In genomic region chr1:160025314-160025713, GRCh38 we compare ENCODE assay signal across 38 cellular contexts. TPM values are rescaled to one million over a fixed set of nuclear protein-coding genes. Genes with fewer than 3 reads are reported as not detected.
"Had no signal": no experiment of that assay in that cellular context is flagged by ENCODE, and none has a peak within 500 bp of the region (broad histone marks: within the 10 kb centered on the region; RNA-seq: fewer than 3 reads in every experiment).

No MANE protein-coding gene starts in this region.

- H3K4me3 Mint-ChIP-seq: activated CD4-positive, alpha-beta memory T cell treated with anti-CD3 and anti-CD28 coated beads, Interleukin-2, amount 10 ng/mL, durations not matched to agents 7 days and 5 days; activated CD8-positive, alpha-beta memory T cell treated with anti-CD3 and anti-CD28 coated beads, Interleukin-2, amount 10 ng/mL, durations not matched to agents 7 days and 5 days; activated naive CD4-positive, alpha-beta T cell treated with anti-CD3 and anti-CD28 coated beads, Interleukin-2, amount 10 ng/mL, durations not matched to agents 7 days and 5 days; activated naive CD8-positive, alpha-beta T cell; activated naive CD8-positive, alpha-beta T cell treated with anti-CD3 and anti-CD28 coated beads, Interleukin-2, amount 50 U/mL, for 24 hours had no signal

- H3K27ac Mint-ChIP-seq: activated CD4-positive, alpha-beta memory T cell treated with anti-CD3 and anti-CD28 coated beads, Interleukin-2, amount 10 ng/mL, durations not matched to agents 7 days and 5 days; activated CD8-positive, alpha-beta memory T cell treated with anti-CD3 and anti-CD28 coated beads, Interleukin-2, amount 10 ng/mL, durations not matched to agents 7 days and 5 days; activated naive CD4-positive, alpha-beta T cell treated with anti-CD3 and anti-CD28 coated beads, Interleukin-2, amount 10 ng/mL, durations not matched to agents 7 days and 5 days; activated naive CD8-positive, alpha-beta T cell; activated naive CD8-positive, alpha-beta T cell treated with anti-CD3 and anti-CD28 coated beads, Interleukin-2, amount 50 U/mL, for 24 hours had no signal

- H3K27me3 Mint-ChIP-seq: activated CD8-positive, alpha-beta memory T cell treated with anti-CD3 and anti-CD28 coated beads, Interleukin-2, amount 10 ng/mL, durations not matched to agents 7 days and 5 days; activated naive CD8-positive, alpha-beta T cell; activated naive CD8-positive, alpha-beta T cell treated with anti-CD3 and anti-CD28 coated beads, Interleukin-2, amount 50 U/mL, for 24 hours had no signal

- H3K27ac ChIP-seq: brain microvascular endothelial cell, PC-9, RWPE1, WERI-Rb-1 had no signal

- H3K9me3 Mint-ChIP-seq: activated CD4-positive, alpha-beta memory T cell treated with anti-CD3 and anti-CD28 coated beads, Interleukin-2, amount 10 ng/mL, durations not matched to agents 7 days and 5 days; activated naive CD4-positive, alpha-beta T cell treated with anti-CD3 and anti-CD28 coated beads, Interleukin-2, amount 10 ng/mL, durations not matched to agents 7 days and 5 days; activated naive CD8-positive, alpha-beta T cell treated with anti-CD3 and anti-CD28 coated beads, Interleukin-2, amount 50 U/mL, for 24 hours had no signal

- ATAC-seq: activated CD8-positive, alpha-beta memory T cell treated with anti-CD3 and anti-CD28 coated beads, Interleukin-2, amount 10 ng/mL, durations not matched to agents 7 days and 5 days; activated naive CD8-positive, alpha-beta T cell treated with anti-CD3 and anti-CD28 coated beads, Interleukin-2, amount 50 U/mL, for 24 hours had no signal

- FAIRE-seq: RCC 7860 had no signal

- DNase-seq: activated CD4-positive, alpha-beta memory T cell treated with anti-CD3 and anti-CD28 coated beads, Interleukin-2, amount 10 ng/mL, durations not matched to agents 7 days and 5 days; activated CD4-positive, alpha-beta T cell treated with anti-CD3 and anti-CD28 coated beads for 1 hour; activated CD4-positive, alpha-beta T cell treated with anti-CD3 and anti-CD28 coated beads for 48 hours; activated CD4-positive, CD25-positive, alpha-beta regulatory T cell; activated CD8-positive, alpha-beta memory T cell treated with anti-CD3 and anti-CD28 coated beads for 24 hours; activated CD8-positive, alpha-beta memory T cell treated with anti-CD3 and anti-CD28 coated beads, Interleukin-2, amount 10 ng/mL, durations not matched to agents 7 days and 5 days; activated CD8-positive, alpha-beta memory T cell treated with anti-CD3 and anti-CD28 coated beads, Interleukin-2, amount 50 U/mL, for 48 hours; activated effector memory CD4-positive, alpha-beta T cell treated with Interleukin-2 at 50 U/mL for 16 hours; activated naive CD4-positive, alpha-beta T cell treated with anti-CD3 and anti-CD28 coated beads, Interleukin-2, amount 10 ng/mL, durations not matched to agents 7 days and 5 days; activated naive CD8-positive, alpha-beta T cell treated with anti-CD3 and anti-CD28 coated beads, Interleukin-2, amount 50 U/mL, for 24 hours; activated T-cell treated with anti-CD3 and anti-CD28 coated beads, Interleukin-2, amount 50 U/mL, for 48 hours; amniotic stem cell; aorta; brain microvascular endothelial cell; Kasumi-1; KG1; MG63; NCI-H1048; NCI-H1105 treated with DMSO at 0.1 percent for 48 hours; NCI-H1436; NCI-H1694; NCI-H2029; NCI-H345; NCI-H524 treated with DMSO at 0.1 percent for 48 hours; NCI-H748 treated with DMSO at 0.1 percent for 48 hours; PC-9; SIG-M5; SW 1271; T-helper 1 cell; T-helper 2 cell; T-helper 9 cell; WERI-Rb-1 had no signal

RNA-seq across cellular contexts. Expression of gene KCNJ10, which starts 44.6 kb away (rescaled TPM):
- total RNA-seq: activated CD4-positive, alpha-beta memory T cell treated with anti-CD3 and anti-CD28 coated beads, Interleukin-2, amount 10 ng/mL, durations not matched to agents 7 days and 5 days; activated CD8-positive, alpha-beta memory T cell treated with anti-CD3 and anti-CD28 coated beads, Interleukin-2, amount 10 ng/mL, durations not matched to agents 7 days and 5 days; NCI-H460; PC-9; Right ventricle myocardium inferior had no signal

RNA-seq across cellular contexts. Expression of gene KCNJ9, which starts 56.0 kb away (rescaled TPM):
- total RNA-seq: activated CD4-positive, alpha-beta memory T cell treated with anti-CD3 and anti-CD28 coated beads, Interleukin-2, amount 10 ng/mL, durations not matched to agents 7 days and 5 days; activated CD8-positive, alpha-beta memory T cell treated with anti-CD3 and anti-CD28 coated beads, Interleukin-2, amount 10 ng/mL, durations not matched to agents 7 days and 5 days; aorta; NCI-H460; OCI-LY7; PC-9; Right ventricle myocardium inferior had no signal
- polyA plus RNA-seq: aorta had no signal
